ENCODE assay signal across 18 cellular contexts in the genomic region with DNA sequence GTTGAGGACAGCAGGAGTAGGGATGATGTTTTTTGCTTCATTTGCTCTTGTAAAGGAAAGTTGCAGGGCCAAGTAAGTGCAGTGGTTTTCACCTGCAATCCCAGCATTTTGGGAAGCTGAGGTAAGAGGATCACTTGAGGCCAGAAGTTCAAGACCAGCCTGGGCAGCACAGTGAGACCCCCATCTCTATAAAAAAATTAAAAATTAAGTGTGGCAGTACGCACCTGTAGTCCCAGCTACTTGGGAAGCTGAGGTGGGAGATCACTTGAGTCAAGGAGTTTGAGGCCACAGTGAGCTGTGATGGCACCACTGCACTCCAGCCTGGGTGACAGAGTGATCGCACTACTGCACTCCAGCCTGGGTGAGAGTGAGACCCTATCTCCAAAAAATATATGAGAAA. TPM values are rescaled to one million over a fixed set of nuclear protein-coding genes. Genes with fewer than 3 reads are reported as not detected.
"Had no signal": no experiment of that assay in that cellular context is flagged by ENCODE, and none has a peak within 500 bp of the region (broad histone marks: within the 10 kb centered on the region; RNA-seq: fewer than 3 reads in every experiment).

No MANE protein-coding gene starts in this region.

- H3K27me3 ChIP-seq: neural progenitor cell, right lobe of liver, testis, tibial nerve, upper lobe of right lung, vagina had no signal

- H2AFZ ChIP-seq: neural progenitor cell, parathyroid adenoma had no signal

- H3K27ac Mint-ChIP-seq: effector memory CD8-positive, alpha-beta T cell; neural progenitor cell; stimulated activated naive B cell treated with anti-CD40 and anti-IgM and Interleukin-4, amounts not matched to agents 10 μg/mL and 1 μg/mL and 100 μg/mL, for 72 hours had no signal

- H3K79me2 ChIP-seq: parathyroid adenoma had no signal

- H3K4me3 Mint-ChIP-seq: effector memory CD8-positive, alpha-beta T cell; neural progenitor cell; stimulated activated naive B cell treated with anti-CD40 and anti-IgM and Interleukin-4, amounts not matched to agents 10 μg/mL and 1 μg/mL and 100 μg/mL, for 72 hours had no signal

- H3K27me3 Mint-ChIP-seq: stimulated activated naive B cell treated with anti-CD40 and anti-IgM and Interleukin-4, amounts not matched to agents 10 μg/mL and 1 μg/mL and 100 μg/mL, for 72 hours had no signal

- ATAC-seq: effector memory CD8-positive, alpha-beta T cell; foreskin keratinocyte; left colon; naive thymus-derived CD4-positive, alpha-beta T cell; upper lobe of right lung had no signal

- H3K4me2 ChIP-seq: neural progenitor cell had no signal

- H3K36me3 ChIP-seq: neural progenitor cell, prostate gland, right lobe of liver, tibial nerve, upper lobe of right lung, vagina had no signal

- H3K4me1 ChIP-seq: foreskin keratinocyte, parathyroid adenoma, prostate gland, right lobe of liver, tibial nerve, upper lobe of right lung, vagina had no signal

- H3K9me3 Mint-ChIP-seq: effector memory CD8-positive, alpha-beta T cell had no signal

- H3K4me3 ChIP-seq: neural progenitor cell, prostate gland, right lobe of liver, testis, tibial nerve, upper lobe of right lung, vagina had no signal

- H3K27ac ChIP-seq: foreskin keratinocyte, neural progenitor cell, parathyroid adenoma, prostate gland, right lobe of liver, testis, tibial nerve, upper lobe of right lung, vagina had no signal

- DNase-seq: effector memory CD8-positive, alpha-beta T cell; foreskin keratinocyte; left colon; mesendoderm; naive thymus-derived CD4-positive, alpha-beta T cell; occipital lobe; retina; right lobe of liver; stimulated activated CD4-positive, alpha-beta T cell treated with anti-CD3 and anti-CD28 coated beads, Interleukin-1b, Interleukin-23, amount 100 ng/mL, for 48 hours; stimulated activated CD4-positive, alpha-beta T cell treated with anti-CD3 and anti-CD28 coated beads, Interleukin-4, amount 100 ng/mL, for 24 hours; stimulated activated naive B cell treated with anti-CD40 and anti-IgM and Interleukin-4, amounts not matched to agents 10 μg/mL and 1 μg/mL and 100 μg/mL, for 72 hours; upper lobe of right lung had no signal

- H3K36me3 Mint-ChIP-seq: neural progenitor cell had no signal

- H3K9me3 ChIP-seq: prostate gland, right lobe of liver, testis, tibial nerve, upper lobe of right lung, vagina had no signal

RNA-seq across cellular contexts. Expression of gene DPF3, which starts 10.8 kb away (rescaled TPM):
- total RNA-seq: vagina had no signal
